ENCODE assay signal across 8 cellular contexts in the genomic region with DNA sequence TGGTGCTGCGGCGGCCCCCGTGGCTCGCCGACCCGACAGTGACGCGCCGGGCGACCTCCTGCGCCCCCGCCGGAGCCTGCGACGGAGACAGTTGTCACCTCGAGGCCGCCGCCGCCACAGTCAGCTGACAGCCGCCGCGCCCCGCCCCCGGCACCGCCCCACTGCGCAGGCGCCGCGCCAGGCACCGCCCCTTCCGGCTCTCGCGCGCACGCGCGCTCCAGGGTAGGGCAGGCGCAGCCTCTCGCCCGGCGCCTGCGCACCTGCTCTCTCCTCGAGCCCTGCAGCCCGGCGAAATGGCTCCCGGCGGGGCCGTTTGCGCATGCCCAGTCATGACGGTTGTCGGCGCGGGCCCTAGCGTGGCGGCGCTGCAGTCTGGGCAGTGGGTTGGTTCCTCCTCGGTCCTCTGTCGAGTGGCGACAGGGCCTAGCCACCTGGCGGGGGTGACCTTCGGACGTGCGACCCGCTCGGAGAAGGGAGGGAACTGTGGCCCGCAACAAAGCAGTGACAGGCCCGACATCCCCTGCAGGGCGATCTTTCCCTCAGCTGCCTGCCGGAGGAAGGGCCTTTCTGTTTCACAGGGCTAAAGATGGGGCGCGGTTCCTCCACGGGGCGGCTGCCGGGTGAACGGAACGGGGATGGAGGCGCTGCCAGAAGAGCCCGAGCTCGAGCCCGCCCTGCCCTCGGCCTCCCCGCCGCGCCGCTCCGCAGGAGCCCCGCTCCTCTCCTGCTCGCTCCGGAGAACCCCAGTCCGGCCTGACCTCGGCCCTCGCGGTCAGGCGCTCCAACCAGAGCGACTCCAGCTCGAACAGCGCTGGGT. TPM values are rescaled to one million over a fixed set of nuclear protein-coding genes. Genes with fewer than 3 reads are reported as not detected.
DNase-seq lines count a peak whose midpoint lies in the region; ATAC-seq and TF ChIP-seq lines count a peak whose summit lies in the region.

TOLLIP (minus strand) TSS at position 135 of the 817 bp plus-strand sequence; CDS start at position 1, 134 bp downstream.

- peaks cover 9% of the 10 kb centered on the region for H3K36me3 Mint-ChIP-seq in T-helper 2 cell treated with Interferon-gamma antibody and Interleukin-4, amounts not matched to agents 5 μg/mL and 100 μg/mL, for 36 hours (ENCODE audit: low read depth)

- peak within 1 kb of the TSS; percentile 92 for H3K27ac Mint-ChIP-seq in T-helper 2 cell treated with Interferon-gamma antibody and Interleukin-4, amounts not matched to agents 5 μg/mL and 100 μg/mL, for 36 hours

- H3K27ac ChIP-seq in ascending aorta: peak within 1 kb of the TSS; percentile 91 to 92
- peak within 1 kb of the TSS; percentile 96 for H3K27ac ChIP-seq in rectal smooth muscle tissue (ENCODE audit: low read depth, low read length)
- H3K27ac ChIP-seq in vagina: peak within 1 kb of the TSS; percentile 96

- H3K9me3 Mint-ChIP-seq in T-helper 2 cell treated with Interferon-gamma antibody and Interleukin-4, amounts not matched to agents 5 μg/mL and 100 μg/mL, for 36 hours: peaks cover 21% of the 10 kb centered on the region

- DNase-seq in NCI-H187 treated with DMSO at 0.1 percent for 48 hours (lab: John Stamatoyannopoulos, UW) (peak; percentile 50), ascending aorta (ENCODE audit: low spot score in 2 of 2) (peak; percentile 80 to 97), hepatic stellate cell (ENCODE audit: low spot score) (peak; percentile 100), vagina (ENCODE audit: extremely low spot score in 2 of 2) (peak; percentile 96 to 97)
- DNase-seq in T-helper 2 cell treated with Interferon-gamma antibody and Interleukin-4, amounts not matched to agents 5 μg/mL and 100 μg/mL, for 36 hours (ENCODE audit: low spot score): peak; percentile 98

- peaks cover 28% of the 10 kb centered on the region for H3K4me1 Mint-ChIP-seq in T-helper 2 cell treated with Interferon-gamma antibody and Interleukin-4, amounts not matched to agents 5 μg/mL and 100 μg/mL, for 36 hours (ENCODE audit: low read depth)

- H3K27me3 ChIP-seq in ascending aorta (no peaks in the 10 kb centered on the region), rectal smooth muscle tissue (ENCODE audit: control insufficient read depth, insufficient read depth, low read length) (no peaks in the 10 kb centered on the region), vagina (no peaks in the 10 kb centered on the region)

- H3K4me3 ChIP-seq in ascending aorta: peak within 1 kb of the TSS; percentile 98 to 99
- peak within 1 kb of the TSS; percentile 94 for H3K4me3 ChIP-seq in rectal smooth muscle tissue (ENCODE audit: low read length)
- peak within 1 kb of the TSS; percentile 76 to 87 for H3K4me3 ChIP-seq in vagina

- TF ChIP-seq CTCF in ascending aorta (IDR thresholded peaks at IDR 0.05): peak in 2 of 3 experiments; percentile 14 to 49
- TF ChIP-seq CTCF in vagina (IDR thresholded peaks at IDR 0.05): peak; percentile 12 to 57 (median 47)

- peaks cover 27% of the 10 kb centered on the region for H3K27me3 Mint-ChIP-seq in T-helper 2 cell treated with Interferon-gamma antibody and Interleukin-4, amounts not matched to agents 5 μg/mL and 100 μg/mL, for 36 hours (ENCODE audit: low read depth)

- peaks cover 0 to 9% of the 10 kb centered on the region in 2 donors for H3K36me3 ChIP-seq in ascending aorta
- peaks cover 6% of the 10 kb centered on the region for H3K36me3 ChIP-seq in rectal smooth muscle tissue (ENCODE audit: control insufficient read depth, insufficient read depth, low read length)
- H3K36me3 ChIP-seq in vagina: peaks cover 0 to 7% of the 10 kb centered on the region in 2 donors

- H3K9me3 ChIP-seq in ascending aorta: no peaks in the 10 kb centered on the region
- no peaks in the 10 kb centered on the region for H3K9me3 ChIP-seq in vagina

- peak within 1 kb of the TSS; percentile 81 for H3K4me3 Mint-ChIP-seq in T-helper 2 cell treated with Interferon-gamma antibody and Interleukin-4, amounts not matched to agents 5 μg/mL and 100 μg/mL, for 36 hours

- intact Hi-C loops in ascending aorta (cut with DNase I): loop anchor here (1.0 to 10.0 kb wide), 4 partner anchors 26 to 205 kb away; partner anchors contain the start of gene BRSK2
- intact Hi-C loops in vagina (cut with DNase I): loop anchor here (10.0 kb wide), 1 partner anchor 205 kb away; no protein-coding TSS in a partner anchor

- peak within 1 kb of the TSS; percentile 89 for H3K9ac ChIP-seq in rectal smooth muscle tissue (ENCODE audit: low read length)

- H3K4me1 ChIP-seq in ascending aorta: peaks cover 15 to 25% of the 10 kb centered on the region in 2 donors
- peaks cover 9% of the 10 kb centered on the region for H3K4me1 ChIP-seq in rectal smooth muscle tissue (ENCODE audit: control insufficient read depth, insufficient read depth, low read length)
- H3K4me1 ChIP-seq in vagina: peaks cover 53% of the 10 kb centered on the region

- TF ChIP-seq POLR2A in GM18505 (IDR thresholded peaks at IDR 0.05; ENCODE audit: borderline replicate concordance, extremely low read depth, insufficient read depth, insufficient read length) (peak; percentile 90), vagina (IDR thresholded peaks at IDR 0.05) (peak in 1 of 2 donors; percentile 81)

- ATAC-seq in GM18505 (IDR thresholded peaks at IDR 0.05; ENCODE audit: unreplicated experiment): peak; percentile 66
- ATAC-seq in HG02943 (IDR thresholded peaks at IDR 0.05; ENCODE audit: low read depth, unreplicated experiment): peak; percentile 77

RNA-seq across cellular contexts. Expression of gene TOLLIP, which starts in this region (rescaled TPM):
- total RNA-seq in ascending aorta (63.0 TPM), vagina (52.5 TPM)

Comparison
In these comparisons a context has a peak if more than half of its experiments do, and no peak if none do; other contexts are left out.
1. Peak in every context shown above with its lines: DNase-seq, ATAC-seq, H3K4me3 ChIP-seq and H3K27ac ChIP-seq.
2. DNase-seq: peak in every context shown above with its lines; median percentile 100 in hepatic stellate cell; 98 in T-helper 2 cell treated with Interferon-gamma antibody and Interleukin-4, amounts not matched to agents 5 μg/mL and 100 μg/mL, for 36 hours; 96 in vagina; 88 in ascending aorta; 50 in NCI-H187 treated with DMSO at 0.1 percent for 48 hours.